In the genomic region with DNA sequence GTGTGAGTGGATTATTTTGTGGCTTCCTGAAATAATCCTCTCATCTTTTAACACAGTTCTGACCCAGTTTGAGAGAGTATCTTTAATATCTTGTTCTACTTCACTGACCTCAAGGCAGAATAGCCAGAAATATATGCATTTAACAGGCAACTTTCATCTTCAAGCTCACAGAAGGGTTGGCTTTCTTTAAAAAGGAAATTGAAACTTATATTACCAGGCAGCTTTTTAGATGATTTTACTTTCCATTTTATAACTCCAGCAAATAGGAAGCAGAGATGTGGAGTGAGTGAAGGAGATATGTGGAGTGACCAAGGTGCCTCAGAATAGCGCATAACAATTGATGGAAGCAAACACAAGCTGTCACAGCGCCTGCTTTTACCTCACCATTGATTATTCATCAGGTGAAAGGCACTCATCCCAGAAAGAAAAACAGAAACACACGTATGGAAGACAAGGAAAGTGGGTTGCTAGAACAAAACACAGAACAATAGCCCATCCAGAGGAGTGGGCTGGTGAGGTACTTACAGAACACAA, we compare ENCODE assay signal across 26 cellular contexts.
DNase-seq lines count a peak whose midpoint lies in the region; ATAC-seq and TF ChIP-seq lines count a peak whose summit lies in the region.
"Had no signal": no experiment of that assay in that cellular context is flagged by ENCODE, and none has a peak within 500 bp of the region (broad histone marks: within the 10 kb centered on the region; RNA-seq: fewer than 3 reads in every experiment).

No MANE protein-coding gene starts in this region.

- no peak overlapping the region for H2AFZ ChIP-seq in MM.1S (ENCODE audit: low read length)

- no peak overlapping the region for H3K4me3 Mint-ChIP-seq in activated naive CD4-positive, alpha-beta T cell treated with anti-CD3 and anti-CD28 coated beads, Interleukin-2, amount 50 U/mL, for 24 hours
- peak overlapping the region; percentile 14 for H3K4me3 Mint-ChIP-seq in activated naive CD8-positive, alpha-beta T cell
- H3K4me3 Mint-ChIP-seq: activated T-cell treated with anti-CD3 and anti-CD28 coated beads, Interleukin-2, amount 50 U/mL, for 24 hours had no signal

- no peak overlapping the region for H3K4me2 ChIP-seq in MM.1S (ENCODE audit: low read depth, low read length)
- H3K4me2 ChIP-seq: SK-N-SH had no signal

- no peak for TF ChIP-seq CTCF in MM.1S (IDR thresholded peaks at IDR 0.05; ENCODE audit: low read length)

- no peak for DNase-seq in activated naive CD4-positive, alpha-beta T cell treated with Interleukin-2 at 50 U/mL for 16 hours
- DNase-seq in MM.1S (peak; percentile 16), SW 1271 (lab: John Stamatoyannopoulos, UW) (no peak), amniotic stem cell (lab: John Stamatoyannopoulos, UW) (no peak)
- no peak for DNase-seq in stimulated activated naive CD8-positive, alpha-beta T cell treated with anti-CD3 and anti-CD28 coated beads, Interleukin-15, Interleukin-2, amounts not matched to agents 100 U/mL and 50 U/mL, for 24 hours
- DNase-seq in effector memory CD4-positive, alpha-beta T cell: no peak
- DNase-seq: activated T-cell treated with anti-CD3 and anti-CD28 coated beads, Interleukin-2, amount 50 U/mL, for 24 hours; CD8-positive, alpha-beta memory T cell; cerebellar nuclear complex; DMS153; kidney glomerular epithelial cell; NCI-H1417 treated with DMSO at 0.1 percent for 48 hours; NCI-H2171; NCI-H526; sigmoid colon; SK-N-SH; stimulated activated CD8-positive, alpha-beta memory T cell treated with anti-CD3 and anti-CD28 coated beads, Interleukin-4, amount 100 ng/mL, for 48 hours; T-helper 9 cell; upper lobe of left lung; WERI-Rb-1 had no signal

- H3K79me2 ChIP-seq in MM.1S (ENCODE audit: low read length): no peaks in the 10 kb centered on the region

- peaks cover 31% of the 10 kb centered on the region for H3K4me1 Mint-ChIP-seq in activated naive CD4-positive, alpha-beta T cell treated with anti-CD3 and anti-CD28 coated beads, Interleukin-2, amount 50 U/mL, for 24 hours
- H3K4me1 Mint-ChIP-seq in activated naive CD8-positive, alpha-beta T cell (ENCODE audit: low read depth): peaks cover 31% of the 10 kb centered on the region

- H4K20me1 ChIP-seq in MM.1S (ENCODE audit: insufficient read depth, low read length): no peaks in the 10 kb centered on the region

- H3F3A ChIP-seq in MM.1S (ENCODE audit: insufficient read depth, low read length): no peaks in the 10 kb centered on the region

- no peaks in the 10 kb centered on the region; the same call in 1 of the 2 replicates for H3K4me1 ChIP-seq in MM.1S (ENCODE audit: low read length)
- no peaks in the 10 kb centered on the region for H3K4me1 ChIP-seq in effector memory CD4-positive, alpha-beta T cell (ENCODE audit: control insufficient read depth, insufficient read depth, low read length, poor library complexity, severe bottlenecking)

- H3K27ac ChIP-seq in MM.1S (ENCODE audit: low read length): no peak overlapping the region
- no peak overlapping the region for H3K27ac ChIP-seq in effector memory CD4-positive, alpha-beta T cell (ENCODE audit: insufficient read depth, low read length, poor library complexity, severe bottlenecking)
- H3K27ac ChIP-seq: epithelial cell of prostate, RWPE1, sigmoid colon, upper lobe of left lung, WERI-Rb-1 had no signal

- H3K27ac Mint-ChIP-seq in activated naive CD4-positive, alpha-beta T cell treated with anti-CD3 and anti-CD28 coated beads, Interleukin-2, amount 50 U/mL, for 24 hours: peak overlapping the region; percentile 56
- H3K27ac Mint-ChIP-seq in activated naive CD8-positive, alpha-beta T cell: peak overlapping the region; percentile 3
- H3K27ac Mint-ChIP-seq: activated T-cell treated with anti-CD3 and anti-CD28 coated beads, Interleukin-2, amount 50 U/mL, for 24 hours had no signal

- no peaks in the 10 kb centered on the region for H3K9me3 Mint-ChIP-seq in activated naive CD4-positive, alpha-beta T cell treated with anti-CD3 and anti-CD28 coated beads, Interleukin-2, amount 50 U/mL, for 24 hours
- no peaks in the 10 kb centered on the region for H3K9me3 Mint-ChIP-seq in activated naive CD8-positive, alpha-beta T cell (ENCODE audit: low read depth)
- H3K9me3 Mint-ChIP-seq: activated T-cell treated with anti-CD3 and anti-CD28 coated beads, Interleukin-2, amount 50 U/mL, for 24 hours; CD8-positive, alpha-beta memory T cell had no signal

- peak; percentile 14 for ATAC-seq in stimulated activated naive CD8-positive, alpha-beta T cell treated with anti-CD3 and anti-CD28 coated beads, Interleukin-15, Interleukin-2, amounts not matched to agents 100 U/mL and 50 U/mL, for 24 hours

- H3K36me3 ChIP-seq in MM.1S (replicated peaks; ENCODE audit: insufficient read depth, low read length): no peaks in the 10 kb centered on the region
- H3K36me3 ChIP-seq in effector memory CD4-positive, alpha-beta T cell (ENCODE audit: control insufficient read depth, insufficient read depth, low read length): no peaks in the 10 kb centered on the region
- H3K36me3 ChIP-seq: sigmoid colon, upper lobe of left lung, WERI-Rb-1 had no signal

- H3K9me2 ChIP-seq in MM.1S (replicated peaks; ENCODE audit: insufficient read depth, low read length): no peaks in the 10 kb centered on the region
- H3K9me2 ChIP-seq: SK-N-SH had no signal

- no peak overlapping the region for H3K9ac ChIP-seq in MM.1S (ENCODE audit: low read length)
- H3K9ac ChIP-seq: SK-N-SH had no signal

- H3K4me3 ChIP-seq in MM.1S (ENCODE audit: low read length): no peak overlapping the region
- H3K4me3 ChIP-seq in effector memory CD4-positive, alpha-beta T cell (ENCODE audit: insufficient read depth, low read depth, low read length, poor library complexity, severe bottlenecking): no peak overlapping the region
- H3K4me3 ChIP-seq: lung, sigmoid colon, upper lobe of left lung had no signal

- H3K36me3 Mint-ChIP-seq in activated naive CD4-positive, alpha-beta T cell treated with anti-CD3 and anti-CD28 coated beads, Interleukin-2, amount 50 U/mL, for 24 hours: no peaks in the 10 kb centered on the region
- no peaks in the 10 kb centered on the region for H3K36me3 Mint-ChIP-seq in activated naive CD8-positive, alpha-beta T cell
- H3K36me3 Mint-ChIP-seq: CD8-positive, alpha-beta memory T cell had no signal

- H3K27me3 Mint-ChIP-seq in activated naive CD4-positive, alpha-beta T cell treated with anti-CD3 and anti-CD28 coated beads, Interleukin-2, amount 50 U/mL, for 24 hours: no peaks in the 10 kb centered on the region
- H3K27me3 Mint-ChIP-seq in activated naive CD8-positive, alpha-beta T cell: no peaks in the 10 kb centered on the region
- H3K27me3 Mint-ChIP-seq: activated T-cell treated with anti-CD3 and anti-CD28 coated beads, Interleukin-2, amount 50 U/mL, for 24 hours; CD8-positive, alpha-beta memory T cell; progenitor cell of endocrine pancreas had no signal

- H3K27me3 ChIP-seq in MM.1S (replicated peaks; ENCODE audit: insufficient read depth, low read length): no peaks in the 10 kb centered on the region
- H3K27me3 ChIP-seq in effector memory CD4-positive, alpha-beta T cell (replicated peaks; ENCODE audit: control insufficient read depth, insufficient read depth, low read length, poor library complexity, severe bottlenecking): no peaks in the 10 kb centered on the region
- H3K27me3 ChIP-seq: sigmoid colon, upper lobe of left lung had no signal

- no peaks in the 10 kb centered on the region for H3K9me3 ChIP-seq in MM.1S (replicated peaks; ENCODE audit: insufficient read depth, low read length)
- H3K9me3 ChIP-seq in effector memory CD4-positive, alpha-beta T cell (ENCODE audit: control insufficient read depth, low read length): no peaks in the 10 kb centered on the region
- H3K9me3 ChIP-seq: sigmoid colon, SK-N-SH, upper lobe of left lung had no signal
